Comparison of ENCODE assay signal across 17 cellular contexts in genomic region chr1:110112143-110112542, GRCh38. TPM values are rescaled to one million over a fixed set of nuclear protein-coding genes. Genes with fewer than 3 reads are reported as not detected.
DNase-seq lines count a peak whose midpoint lies in the region; ATAC-seq and TF ChIP-seq lines count a peak whose summit lies in the region.
"Had no signal": no experiment of that assay in that cellular context is flagged by ENCODE, and none has a peak within 500 bp of the region (broad histone marks: within the 10 kb centered on the region; RNA-seq: fewer than 3 reads in every experiment).

UBL4B (plus strand) TSS chr1:110112443; CDS start chr1:110112535, 92 bp downstream.

- H4K8ac ChIP-seq in IMR-90 (ENCODE audit: low read depth in 2 of 2, low read length in 2 of 2): no peak within 1 kb of the TSS

- no peak within 1 kb of the TSS for H3K23ac ChIP-seq in IMR-90 (ENCODE audit: low read depth, low read length)

- H3K27ac Mint-ChIP-seq in neural crest cell (ENCODE audit: unreplicated experiment): peak within 1 kb of the TSS; percentile 29
- H3K27ac Mint-ChIP-seq: CD4-positive, CD25-positive, alpha-beta regulatory T cell; HFFc6 had no signal

- H3K9ac ChIP-seq in IMR-90 (ENCODE audit: low read depth, low read length): no peak within 1 kb of the TSS
- H3K9ac ChIP-seq: BLaER1 treated with 17β-estradiol and CSF1 and Interleukin-3, amounts not matched to agents 10 nM and 100 nM had no signal

- H4K91ac ChIP-seq in IMR-90 (ENCODE audit: insufficient read depth, low read depth, low read length): no peak within 1 kb of the TSS

- peak within 1 kb of the TSS; percentile 81 for H2AK9ac ChIP-seq in IMR-90 (replicated peaks; ENCODE audit: low read depth, low read length, poor library complexity)

- no peak for TF ChIP-seq RAD21 in IMR-90 (IDR thresholded peaks at IDR 0.05; ENCODE audit: low read length)

- H2AFZ ChIP-seq in IMR-90 (replicated peaks; ENCODE audit: low read length, poor library complexity): no peak within 1 kb of the TSS

- no peak for TF ChIP-seq POLR2A in IMR-90 (IDR thresholded peaks at IDR 0.05; ENCODE audit: low read depth, low read length)

- H4K5ac ChIP-seq in IMR-90 (ENCODE audit: low read depth, low read length): no peak within 1 kb of the TSS

- no peak within 1 kb of the TSS for H3K18ac ChIP-seq in IMR-90 (ENCODE audit: low read depth, low read length)

- TF ChIP-seq CTCF in IMR-90 (conservative IDR thresholded peaks at IDR 0.05; ENCODE audit: low read depth, low read length) (no peak), neural crest cell (conservative IDR thresholded peaks at IDR 0.05) (no peak), GM13976 (IDR thresholded peaks at IDR 0.05; ENCODE audit: borderline replicate concordance, control extremely low read depth, extremely low read depth, insufficient read depth, missing control alignments) (no peak)

- H3K36me3 Mint-ChIP-seq in neural crest cell (ENCODE audit: low read depth): no peaks in the 10 kb centered on the region
- H3K36me3 Mint-ChIP-seq: CD4-positive, CD25-positive, alpha-beta regulatory T cell had no signal

- DNase-seq in NCI-H1417 (lab: John Stamatoyannopoulos, UW) (peak in 2 of 3 experiments; percentile 12 to 23), NCI-H1417 treated with DMSO at 0.1 percent for 48 hours (lab: John Stamatoyannopoulos, UW) (no peak), IMR-90 (no peak), neural crest cell (ENCODE audit: low read depth, low spot score) (no peak), GM13976 (ENCODE audit: low spot score) (no peak), DMS 273 treated with DMSO at 0.1 percent for 48 hours (lab: John Stamatoyannopoulos, UW) (no peak)
- DNase-seq in activated effector memory CD4-positive, alpha-beta T cell treated with anti-CD3 and anti-CD28 coated beads, Interleukin-2, amount 50 U/mL, for 16 hours: no peak
- DNase-seq: AML-193; CD4-positive, CD25-positive, alpha-beta regulatory T cell; GOT3; HFFc6 had no signal

- no peaks in the 10 kb centered on the region for H4K20me1 ChIP-seq in IMR-90 (ENCODE audit: insufficient read depth, low read length)
- H4K20me1 ChIP-seq: BLaER1 treated with 17β-estradiol and CSF1 and Interleukin-3, amounts not matched to agents 10 nM and 100 nM had no signal

- H3K4me3 ChIP-seq in IMR-90 (ENCODE audit: insufficient read depth, low read depth, low read length): no peak within 1 kb of the TSS
- H3K4me3 ChIP-seq: BLaER1 treated with 17β-estradiol and CSF1 and Interleukin-3, amounts not matched to agents 10 nM and 100 nM; HAP-1 had no signal

- intact Hi-C loops in IMR-90 (cut with micrococcal nuclease): no loop called here

- no peak within 1 kb of the TSS for H2BK20ac ChIP-seq in IMR-90 (ENCODE audit: low read depth, low read length)

- H3K4me1 Mint-ChIP-seq in neural crest cell: peaks cover 15% of the 10 kb centered on the region
- H3K4me1 Mint-ChIP-seq: CD4-positive, CD25-positive, alpha-beta regulatory T cell had no signal

- no peaks in the 10 kb centered on the region for H3K9me3 Mint-ChIP-seq in neural crest cell
- H3K9me3 Mint-ChIP-seq: HFFc6 had no signal

- no peaks in the 10 kb centered on the region for H3K36me3 ChIP-seq in IMR-90 (ENCODE audit: control insufficient read depth, insufficient read depth, low read length)
- H3K36me3 ChIP-seq: BLaER1 treated with 17β-estradiol and CSF1 and Interleukin-3, amounts not matched to agents 10 nM and 100 nM; HAP-1 had no signal

- peaks cover 81% of the 10 kb centered on the region for H3K27me3 ChIP-seq in IMR-90 (ENCODE audit: control insufficient read depth, insufficient read depth, low read length)

- H2BK5ac ChIP-seq in IMR-90 (ENCODE audit: low read depth, low read length, poor library complexity, severe bottlenecking): no peak within 1 kb of the TSS

- peaks cover 17% of the 10 kb centered on the region for H3K27me3 Mint-ChIP-seq in neural crest cell (ENCODE audit: low read depth)

- H3K4me3 Mint-ChIP-seq in neural crest cell: no peak within 1 kb of the TSS
- H3K4me3 Mint-ChIP-seq: CD4-positive, CD25-positive, alpha-beta regulatory T cell; HFFc6 had no signal

- H3K9me3 ChIP-seq in IMR-90 (ENCODE audit: control insufficient read depth, insufficient read depth, low read length): no peaks in the 10 kb centered on the region
- H3K9me3 ChIP-seq: BLaER1 treated with 17β-estradiol and CSF1 and Interleukin-3, amounts not matched to agents 10 nM and 100 nM; HAP-1 had no signal

- H2AK5ac ChIP-seq in IMR-90 (ENCODE audit: low read depth, low read length): no peak within 1 kb of the TSS

- H3K4me1 ChIP-seq in IMR-90 (ENCODE audit: control insufficient read depth, insufficient read depth, low read length): no peaks in the 10 kb centered on the region
- H3K4me1 ChIP-seq: HAP-1 had no signal

- H3K14ac ChIP-seq in IMR-90 (replicated peaks; ENCODE audit: low read depth, low read length): no peak within 1 kb of the TSS

- H2BK15ac ChIP-seq in IMR-90 (ENCODE audit: low read depth, low read length): no peak within 1 kb of the TSS

- no peaks in the 10 kb centered on the region for H3K9me1 ChIP-seq in IMR-90 (ENCODE audit: insufficient read depth, low read length)

- ATAC-seq in IMR-90 (ENCODE audit: low read depth): no peak

- dilution Hi-C loops in IMR-90 (cut with HindIII; ENCODE audit: low sequenced_read_pairs, unreplicated experiment): no loop called here

- H3K4me2 ChIP-seq in IMR-90 (ENCODE audit: low read depth, low read length): no peak within 1 kb of the TSS
- H3K4me2 ChIP-seq: BLaER1 treated with 17β-estradiol and CSF1 and Interleukin-3, amounts not matched to agents 10 nM and 100 nM had no signal

- CTCF ChIA-PET in IMR-90 (lab: Yijun Ruan, JAX): interaction anchor here (0.5 kb wide), 1 partner anchor 782 kb away, joined by 3 read pairs; no protein-coding TSS in a partner anchor

- no peak within 1 kb of the TSS for H3K4ac ChIP-seq in IMR-90 (ENCODE audit: low read depth, low read length)

- no peak within 1 kb of the TSS for H3K56ac ChIP-seq in IMR-90 (ENCODE audit: extremely low read depth, insufficient read depth, low read length)

- POLR2A ChIA-PET in IMR-90 (lab: Charles Lee; ENCODE audit: unreplicated experiment): no interaction called here

- no peaks in the 10 kb centered on the region for H3K79me1 ChIP-seq in IMR-90 (ENCODE audit: low read depth in 1 of 2, low read length in 2 of 2)

- no peak within 1 kb of the TSS for H3K27ac ChIP-seq in IMR-90 (ENCODE audit: insufficient read depth, low read length)
- H3K27ac ChIP-seq: 22Rv1; BLaER1 treated with 17β-estradiol and CSF1 and Interleukin-3, amounts not matched to agents 10 nM and 100 nM had no signal

- no peak within 1 kb of the TSS for H2BK120ac ChIP-seq in IMR-90 (ENCODE audit: low read depth, low read length)

- BruUV-seq in IMR-90 (replicated peaks; lab: Mats Ljungman, UMichigan): no TSS peak

- 60% methylated on average over 1 of the region's 5 CpGs; no CpG with 5 or more reads in 1 of the 2 experiments for WGBS in IMR-90 (ENCODE audit: extremely low coverage in 2 of 2, insufficient read length in 1 of 2), 2 experiments

- in situ Hi-C loops in IMR-90 (cut with MboI; ENCODE audit: low sequenced_read_pairs) (no loop called here), GM13976 (cut with MboI; ENCODE audit: low sequenced_read_pairs, unreplicated experiment) (no loop called here)

TF ChIP-seq in IMR-90, 13 proteins besides CTCF, POLR2A, EP300 and RAD21:
- TF ChIP-seq CHD1 (IDR thresholded peaks at IDR 0.05; ENCODE audit: low read depth, low read length): no peak
- no peak for TF ChIP-seq ELK1 (IDR thresholded peaks at IDR 0.05; ENCODE audit: borderline replicate concordance, low read depth, low read length)
- no peak for TF ChIP-seq MAFK (IDR thresholded peaks at IDR 0.05; ENCODE audit: low read depth, low read length)
- no peak for TF ChIP-seq BHLHE40 (IDR thresholded peaks at IDR 0.05; ENCODE audit: low read depth, low read length)
- TF ChIP-seq MAZ (IDR thresholded peaks at IDR 0.05; ENCODE audit: borderline replicate concordance, low read depth, low read length): no peak
- TF ChIP-seq SMC3 (IDR thresholded peaks at IDR 0.05; ENCODE audit: low read depth, low read length): no peak
- TF ChIP-seq MXI1 (IDR thresholded peaks at IDR 0.05; ENCODE audit: borderline replicate concordance, low read depth, low read length): no peak

RNA-seq across cellular contexts. Expression of gene UBL4B, which starts in this region (rescaled TPM):
- total RNA-seq in IMR-90 (2012; rRNA removed): not detected in 2 replicates
- not detected in 2 replicates for polyA plus RNA-seq in IMR-90 (2012; rRNA removed)
- not detected in 2 replicates for polyA plus RNA-seq in IMR-90 (2012; cell fraction: cytosol; rRNA removed)
- polyA plus RNA-seq in IMR-90 (2012; cell fraction: nucleus; rRNA removed; ENCODE audit: low replicate concordance): 0.05 TPM in 1 of 2 replicates, not detected in the other
- total RNA-seq in neural crest cell: not detected in 2 replicates
- total RNA-seq: A673; CD4-positive, CD25-positive, alpha-beta regulatory T cell; Daoy; HT1080 had no signal
- polyA plus RNA-seq: CD4-positive, CD25-positive, alpha-beta regulatory T cell had no signal

Comparison
In these comparisons a context has a peak if more than half of its experiments do, and no peak if none do; other contexts are left out.
1. DNase-seq: peak in NCI-H1417 (2 of 3); none in NCI-H1417 treated with DMSO at 0.1 percent for 48 hours (single experiment), IMR-90 (single experiment), neural crest cell (single experiment), GM13976 (single experiment), activated effector memory CD4-positive, alpha-beta T cell treated with anti-CD3 and anti-CD28 coated beads, Interleukin-2, amount 50 U/mL, for 16 hours (single experiment) and DMS 273 treated with DMSO at 0.1 percent for 48 hours (single experiment).